26 cellular contexts compared by ENCODE assay signal in genomic region chr1:231157311-231157710, GRCh38. TPM values are rescaled to one million over a fixed set of nuclear protein-coding genes. Genes with fewer than 3 reads are reported as not detected.
"Had no signal": no experiment of that assay in that cellular context is flagged by ENCODE, and none has a peak within 500 bp of the region (broad histone marks: within the 10 kb centered on the region; RNA-seq: fewer than 3 reads in every experiment).

No MANE protein-coding gene starts in this region.

- DNase-seq: activated CD4-positive, alpha-beta memory T cell treated with anti-CD3 and anti-CD28 coated beads, Interleukin-2, amount 10 ng/mL, durations not matched to agents 7 days and 5 days; activated CD4-positive, alpha-beta T cell treated with anti-CD3 and anti-CD28 coated beads for 36 hours; activated CD4-positive, alpha-beta T cell treated with anti-CD3 and anti-CD28 coated beads, Interleukin-2, amount 50 U/mL, for 1 hour; activated gamma-delta T cell; activated naive CD4-positive, alpha-beta T cell treated with anti-CD3 and anti-CD28 coated beads for 36 hours; activated T-cell treated with anti-CD3 and anti-CD28 coated beads for 4 hours; activated T-cell treated with anti-CD3 and anti-CD28 coated beads, Interleukin-2, amount 50 U/mL, for 48 hours; brain microvascular endothelial cell; MG63; NCI-H1092 treated with DMSO at 0.1 percent for 48 hours; NCI-H1417 treated with DMSO at 0.1 percent for 48 hours; NCI-H1694 treated with DMSO at 0.1 percent for 48 hours; NCI-H2029 treated with DMSO at 0.1 percent for 48 hours; NCI-H446; NCI-H524; Peyer's patch; Right ventricle myocardium superior; T-helper 17 cell; T-helper 9 cell; WERI-Rb-1 had no signal

- H3K4me1 Mint-ChIP-seq: activated CD4-positive, alpha-beta memory T cell treated with anti-CD3 and anti-CD28 coated beads, Interleukin-2, amount 10 ng/mL, durations not matched to agents 7 days and 5 days; activated T-helper 17 cell treated with anti-CD3 and anti-CD28 coated beads, Interleukin-2, amount 50 U/mL, for 72 hours had no signal

- H3K9me3 ChIP-seq: Peyer's patch, SJSA1 had no signal

- H3K27ac Mint-ChIP-seq: activated CD4-positive, alpha-beta memory T cell treated with anti-CD3 and anti-CD28 coated beads, Interleukin-2, amount 10 ng/mL, durations not matched to agents 7 days and 5 days; activated CD4-positive, alpha-beta T cell treated with anti-CD3 and anti-CD28 coated beads for 36 hours; activated naive CD4-positive, alpha-beta T cell treated with anti-CD3 and anti-CD28 coated beads for 36 hours; activated naive CD8-positive, alpha-beta T cell; activated T-helper 17 cell treated with anti-CD3 and anti-CD28 coated beads, Interleukin-2, amount 50 U/mL, for 72 hours; T-helper 17 cell had no signal

- H3K36me3 Mint-ChIP-seq: activated naive CD8-positive, alpha-beta T cell had no signal

- H3K27ac ChIP-seq: brain microvascular endothelial cell, cardiac muscle cell, Peyer's patch, RWPE1, SJSA1, WERI-Rb-1 had no signal

- H3K4me3 ChIP-seq: cardiac muscle cell, MG63, Peyer's patch, SJSA1 had no signal

- H3K4me3 Mint-ChIP-seq: activated CD4-positive, alpha-beta memory T cell treated with anti-CD3 and anti-CD28 coated beads, Interleukin-2, amount 10 ng/mL, durations not matched to agents 7 days and 5 days; activated CD4-positive, alpha-beta T cell treated with anti-CD3 and anti-CD28 coated beads for 36 hours; activated naive CD4-positive, alpha-beta T cell treated with anti-CD3 and anti-CD28 coated beads for 36 hours; activated naive CD8-positive, alpha-beta T cell; activated T-helper 17 cell treated with anti-CD3 and anti-CD28 coated beads, Interleukin-2, amount 50 U/mL, for 72 hours; T-helper 17 cell had no signal

- H3K27me3 ChIP-seq: brain microvascular endothelial cell, Peyer's patch had no signal

- H3K36me3 ChIP-seq: brain microvascular endothelial cell, cardiac muscle cell, MG63, Peyer's patch, SJSA1, WERI-Rb-1 had no signal

- ATAC-seq: activated CD4-positive, alpha-beta T cell treated with anti-CD3 and anti-CD28 coated beads for 36 hours; activated T-helper 17 cell treated with anti-CD3 and anti-CD28 coated beads, Interleukin-2, amount 50 U/mL, for 72 hours; T-helper 17 cell had no signal

- H3K9me3 Mint-ChIP-seq: activated CD4-positive, alpha-beta memory T cell treated with anti-CD3 and anti-CD28 coated beads, Interleukin-2, amount 10 ng/mL, durations not matched to agents 7 days and 5 days had no signal

RNA-seq across cellular contexts. Expression of gene TRIM67, which starts 4.5 kb away (rescaled TPM):
- total RNA-seq: activated CD4-positive, alpha-beta memory T cell treated with anti-CD3 and anti-CD28 coated beads, Interleukin-2, amount 10 ng/mL, durations not matched to agents 7 days and 5 days; activated CD4-positive, alpha-beta T cell treated with anti-CD3 and anti-CD28 coated beads for 36 hours; activated CD8-positive, alpha-beta memory T cell treated with anti-CD3 and anti-CD28 coated beads for 36 hours; activated naive CD4-positive, alpha-beta T cell treated with anti-CD3 and anti-CD28 coated beads for 36 hours; activated T-helper 17 cell treated with anti-CD3 and anti-CD28 coated beads, Interleukin-2, amount 50 U/mL, for 72 hours; T-helper 17 cell had no signal
- polyA plus RNA-seq: cardiac muscle cell had no signal
